In the genomic region with DNA sequence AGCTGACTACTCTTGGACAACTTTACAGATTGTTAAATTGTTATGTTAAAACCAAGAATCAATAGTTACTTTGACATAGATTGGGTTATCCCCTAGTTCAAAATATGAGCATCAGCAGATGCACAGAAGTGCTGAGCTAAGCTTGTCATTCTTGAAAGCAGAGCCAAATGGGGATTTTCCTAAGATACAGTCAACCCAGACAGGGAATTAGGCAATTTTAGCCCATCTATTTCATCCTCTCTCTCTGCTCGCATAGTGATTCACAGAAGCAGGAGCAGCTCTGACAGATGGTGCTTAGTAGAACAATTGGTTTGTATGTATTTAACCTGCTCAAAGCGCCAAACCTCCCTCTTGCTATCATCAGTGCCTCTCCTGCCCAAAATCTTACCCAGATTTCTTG, we compare ENCODE assay signal across 15 cellular contexts. TPM values are rescaled to one million over a fixed set of nuclear protein-coding genes. Genes with fewer than 3 reads are reported as not detected.
DNase-seq lines count a peak whose midpoint lies in the region; ATAC-seq, FAIRE-seq and TF ChIP-seq lines count a peak whose summit lies in the region.
"Had no signal": no experiment of that assay in that cellular context is flagged by ENCODE, and none has a peak within 500 bp of the region (broad histone marks: within the 10 kb centered on the region; RNA-seq: fewer than 3 reads in every experiment).

No MANE protein-coding gene starts in this region.

- TF ChIP-seq RAD21 in A549 (conservative IDR thresholded peaks at IDR 0.05 in 1 of 2, IDR thresholded peaks at IDR 0.05 in 1 of 2) = no peak

- no peak overlapping the region for H2AFZ ChIP-seq in hepatocyte

- no peak overlapping the region for H3K27ac ChIP-seq in A549
- H3K27ac ChIP-seq in hepatocyte = no peak overlapping the region
- H3K27ac ChIP-seq: esophagus muscularis mucosa, SJSA1, stomach had no signal

- FAIRE-seq in A549 (lab: Jason Lieb, UNC) = no peak

- H4K20me1 ChIP-seq in hepatocyte (ENCODE audit: insufficient read depth, poor library complexity, severe bottlenecking) = no peaks in the 10 kb centered on the region

- ATAC-seq in A549 = peak in 1 of 2 experiments; percentile 73; a peak in 4 of 6 replicates
- ATAC-seq in GM18909 (IDR thresholded peaks at IDR 0.05; ENCODE audit: poor library complexity, unreplicated experiment) = no peak

- no peaks in the 10 kb centered on the region for H3K36me3 ChIP-seq in hepatocyte (replicated peaks; ENCODE audit: insufficient read depth, low read depth)
- H3K36me3 ChIP-seq: esophagus muscularis mucosa, SJSA1, stomach had no signal

- no peak overlapping the region for H3K4me3 ChIP-seq in A549
- no peak overlapping the region for H3K4me3 ChIP-seq in hepatocyte
- H3K4me3 ChIP-seq: esophagus muscularis mucosa, SJSA1, stomach had no signal

- WGBS in A549 (ENCODE audit: missing lambda C conversion rate) = 69% methylated on average over 2 of the region's 2 CpGs
- WGBS in hepatocyte (ENCODE audit: low lambda C conversion rate, missing lambda C conversion rate) = 51% methylated on average over 2 of the region's 2 CpGs

- H3K9me3 ChIP-seq in A549 (0 out of 3 replicates have a peak, but pooled peaks cover under 1% of the 10 kb centered on the region), hepatocyte (ENCODE audit: low read depth) (no peaks in the 10 kb centered on the region)
- H3K9me3 ChIP-seq: esophagus muscularis mucosa, SJSA1 had no signal

- CTCF ChIA-PET in A549 (lab: Yijun Ruan, JAX) (interaction anchor here (1.0 to 1.5 kb wide), 2 partner anchors 9 to 11 kb away, joined by 3 read pairs; no protein-coding TSS in a partner anchor), HEK293T (lab: Yijun Ruan, JAX) (no interaction called here)

- TF ChIP-seq CTCF in A549 (IDR thresholded peaks at IDR 0.05) (no peak), hepatocyte (IDR thresholded peaks at IDR 0.05; ENCODE audit: poor library complexity) (no peak)

- DNase-seq in A549 (ENCODE audit: low read depth in 1 of 2, low spot score in 1 of 2) = no peak
- peak; percentile 45 for DNase-seq in GM03348 (ENCODE audit: low spot score)
- DNase-seq in amniotic epithelial cell (ENCODE audit: low read depth) = peak; percentile 80
- DNase-seq in hepatocyte (ENCODE audit: low spot score) = peak; percentile 21
- DNase-seq in HEK293T (ENCODE audit: extremely low spot score) = no peak
- DNase-seq in SHP77 (lab: John Stamatoyannopoulos, UW) = no peak
- no peak for DNase-seq in foreskin melanocyte
- DNase-seq: activated CD4-positive, alpha-beta memory T cell treated with anti-CD3 and anti-CD28 coated beads, Interleukin-2, amount 10 ng/mL, durations not matched to agents 7 days and 5 days; DMS153; HFFc6; nucleus accumbens; stomach had no signal

- POLR2A ChIA-PET in A549 (lab: Yijun Ruan, JAX) = no interaction called here
- POLR2A ChIA-PET in HEK293T (lab: Yijun Ruan, JAX) = interaction anchor here (1.2 kb wide), 1 partner anchor 27 kb away, joined by 4 read pairs; a partner anchor contains a TSS

- TF ChIP-seq EP300 in A549 (IDR thresholded peaks at IDR 0.05) = no peak

- H3K4me2 ChIP-seq in A549 (no peak overlapping the region), hepatocyte (no peak overlapping the region)

- H3K27me3 ChIP-seq in hepatocyte = no peaks in the 10 kb centered on the region
- H3K27me3 ChIP-seq: esophagus muscularis mucosa, SJSA1, stomach had no signal

- no peak for TF ChIP-seq POLR2A in A549 (IDR thresholded peaks at IDR 0.05; ENCODE audit: low read length)

- no peaks in the 10 kb centered on the region for H3K79me2 ChIP-seq in hepatocyte

- H3K4me1 ChIP-seq in A549 (0 out of 3 replicates have a peak, but pooled peaks cover 3% of the 10 kb centered on the region), hepatocyte (ENCODE audit: insufficient read depth) (no peaks in the 10 kb centered on the region)
- H3K4me1 ChIP-seq: SJSA1, stomach had no signal

- no peaks in the 10 kb centered on the region for H3K9me2 ChIP-seq in hepatocyte (replicated peaks; ENCODE audit: insufficient read depth)

TF ChIP-seq in A549, 52 proteins besides CTCF, POLR2A, EP300 and RAD21 (continues in another document):
- TF ChIP-seq HOXB13 (CRISPR knock-in tag; IDR thresholded peaks at IDR 0.05; ENCODE audit: low read depth) (no peak), ZFP36 (IDR thresholded peaks at IDR 0.05; ENCODE audit: borderline replicate concordance, partially characterized antibody) (no peak), GATA3 (IDR thresholded peaks at IDR 0.05; ENCODE audit: borderline replicate concordance) (no peak), TFCP2L1 (CRISPR knock-in tag; IDR thresholded peaks at IDR 0.05) (no peak)
- TF ChIP-seq, protein P1, sequence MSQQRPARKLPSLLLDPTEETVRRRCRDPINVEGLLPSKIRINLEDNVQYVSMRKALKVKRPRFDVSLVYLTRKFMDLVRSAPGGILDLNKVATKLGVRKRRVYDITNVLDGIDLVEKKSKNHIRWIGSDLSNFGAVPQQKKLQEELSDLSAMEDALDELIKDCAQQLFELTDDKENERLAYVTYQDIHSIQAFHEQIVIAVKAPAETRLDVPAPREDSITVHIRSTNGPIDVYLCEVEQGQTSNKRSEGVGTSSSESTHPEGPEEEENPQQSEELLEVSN (IDR thresholded peaks at IDR 0.05; ENCODE audit: borderline replicate concordance, low read depth) = no peak
- TF ChIP-seq, protein P2, sequence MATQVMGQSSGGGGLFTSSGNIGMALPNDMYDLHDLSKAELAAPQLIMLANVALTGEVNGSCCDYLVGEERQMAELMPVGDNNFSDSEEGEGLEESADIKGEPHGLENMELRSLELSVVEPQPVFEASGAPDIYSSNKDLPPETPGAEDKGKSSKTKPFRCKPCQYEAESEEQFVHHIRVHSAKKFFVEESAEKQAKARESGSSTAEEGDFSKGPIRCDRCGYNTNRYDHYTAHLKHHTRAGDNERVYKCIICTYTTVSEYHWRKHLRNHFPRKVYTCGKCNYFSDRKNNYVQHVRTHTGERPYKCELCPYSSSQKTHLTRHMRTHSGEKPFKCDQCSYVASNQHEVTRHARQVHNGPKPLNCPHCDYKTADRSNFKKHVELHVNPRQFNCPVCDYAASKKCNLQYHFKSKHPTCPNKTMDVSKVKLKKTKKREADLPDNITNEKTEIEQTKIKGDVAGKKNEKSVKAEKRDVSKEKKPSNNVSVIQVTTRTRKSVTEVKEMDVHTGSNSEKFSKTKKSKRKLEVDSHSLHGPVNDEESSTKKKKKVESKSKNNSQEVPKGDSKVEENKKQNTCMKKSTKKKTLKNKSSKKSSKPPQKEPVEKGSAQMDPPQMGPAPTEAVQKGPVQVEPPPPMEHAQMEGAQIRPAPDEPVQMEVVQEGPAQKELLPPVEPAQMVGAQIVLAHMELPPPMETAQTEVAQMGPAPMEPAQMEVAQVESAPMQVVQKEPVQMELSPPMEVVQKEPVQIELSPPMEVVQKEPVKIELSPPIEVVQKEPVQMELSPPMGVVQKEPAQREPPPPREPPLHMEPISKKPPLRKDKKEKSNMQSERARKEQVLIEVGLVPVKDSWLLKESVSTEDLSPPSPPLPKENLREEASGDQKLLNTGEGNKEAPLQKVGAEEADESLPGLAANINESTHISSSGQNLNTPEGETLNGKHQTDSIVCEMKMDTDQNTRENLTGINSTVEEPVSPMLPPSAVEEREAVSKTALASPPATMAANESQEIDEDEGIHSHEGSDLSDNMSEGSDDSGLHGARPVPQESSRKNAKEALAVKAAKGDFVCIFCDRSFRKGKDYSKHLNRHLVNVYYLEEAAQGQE (IDR thresholded peaks at IDR 0.05) = no peak

TF ChIP-seq in HEK293T, 16 proteins besides CTCF, POLR2A, EP300 and RAD21:
- TF ChIP-seq FOXA1 (IDR thresholded peaks at IDR 0.05) (no peak), ZNF384 (IDR thresholded peaks at IDR 0.05) (no peak), FOXM1 (IDR thresholded peaks at IDR 0.05; ENCODE audit: borderline replicate concordance) (no peak), LEF1 (IDR thresholded peaks at IDR 0.05; ENCODE audit: borderline replicate concordance) (no peak), SUZ12 (IDR thresholded peaks at IDR 0.05) (no peak), FOXK2 (IDR thresholded peaks at IDR 0.05) (no peak), SP1 (IDR thresholded peaks at IDR 0.05) (no peak), BHLHE40 (IDR thresholded peaks at IDR 0.05; ENCODE audit: borderline replicate concordance) (no peak), NFRKB (IDR thresholded peaks at IDR 0.05) (no peak), HDGF (IDR thresholded peaks at IDR 0.05; ENCODE audit: borderline replicate concordance) (no peak), CTBP1 (IDR thresholded peaks at IDR 0.05; ENCODE audit: borderline replicate concordance) (no peak), ELF4 (IDR thresholded peaks at IDR 0.05) (no peak), TARDBP (IDR thresholded peaks at IDR 0.05) (no peak)

RNA-seq across cellular contexts. Expression of a gene that starts 27.9 kb away (rescaled TPM):
- polyA plus RNA-seq in A549 (2011; rRNA removed) (96.3 and 139 TPM in 2 replicates), A549 (2017; fragmentation: RNase III; extraction: RNeasy Plus Mini Kit Qiagen cat#74134 plus additional on column Dnase treatment) (50.3 to 61.6 TPM (median 55.4 TPM) in 3 replicates), hepatocyte (120 and 147 TPM in 2 replicates)
- polyA plus RNA-seq in A549 (2012; cell fraction: cytosol; rRNA removed) = 24.3 and 30.1 TPM in 2 replicates
- polyA plus RNA-seq in A549 (2012; cell fraction: nucleus; rRNA removed) = 52.6 and 74.8 TPM in 2 replicates
- 154 and 163 TPM in 2 replicates for polyA minus RNA-seq in A549 (2011; rRNA and poly(A)+ RNA removed)
- 85.2 and 102 TPM in 2 replicates for total RNA-seq in hepatocyte

Comparison
In these comparisons a context has a peak if more than half of its experiments do, and no peak if none do; other contexts are left out.
1. DNase-seq: peak in GM03348 (single experiment), amniotic epithelial cell (single experiment) and hepatocyte (single experiment); none in A549 (0 of 2), HEK293T (single experiment), SHP77 (0 of 2) and foreskin melanocyte (single experiment).